Comparison of ENCODE assay signal across 10 cellular contexts in genomic region chr2:33477473-33478468, GRCh38. TPM values are rescaled to one million over a fixed set of nuclear protein-coding genes. Genes with fewer than 3 reads are reported as not detected.
DNase-seq lines count a peak whose midpoint lies in the region; ATAC-seq, FAIRE-seq and TF ChIP-seq lines count a peak whose summit lies in the region.
"Had no signal": no experiment of that assay in that cellular context is flagged by ENCODE, and none has a peak within 500 bp of the region (broad histone marks: within the 10 kb centered on the region; RNA-seq: fewer than 3 reads in every experiment).

No MANE protein-coding gene starts in this region.

- H2AFZ ChIP-seq in MM.1S (ENCODE audit: low read length), result peak overlapping the region; percentile 48

- H3K36me3 ChIP-seq in MM.1S (replicated peaks; ENCODE audit: insufficient read depth, low read length) (no peaks in the 10 kb centered on the region), body of pancreas (replicated peaks in 1 of 2; ENCODE audit: insufficient read depth in 1 of 2, low read depth in 2 of 2) (no peaks in the 10 kb centered on the region), mucosa of descending colon (ENCODE audit: low read depth) (no peaks in the 10 kb centered on the region)

- no peaks in the 10 kb centered on the region for H3K9me3 ChIP-seq in MM.1S (replicated peaks; ENCODE audit: insufficient read depth, low read length)
- no peaks in the 10 kb centered on the region for H3K9me3 ChIP-seq in body of pancreas
- no peaks in the 10 kb centered on the region for H3K9me3 ChIP-seq in mucosa of descending colon

- peak in 2 of 3 donors; percentile 49 to 53 for TF ChIP-seq POLR2A in body of pancreas (IDR thresholded peaks at IDR 0.05)
- TF ChIP-seq POLR2A in H54 (IDR thresholded peaks at IDR 0.05; ENCODE audit: low read depth, low read length), result no peak

- no peak for DNase-seq in GM12864 (ENCODE audit: low read depth)
- DNase-seq in MM.1S, result peak; percentile 81
- peak; percentile 41 to 62 (median 48) for DNase-seq in body of pancreas
- peak in 1 of 3 donors; percentile 43 for DNase-seq in mucosa of descending colon
- no peak for DNase-seq in H54 (ENCODE audit: insufficient read length, low spot score)
- no peak for DNase-seq in GF-D8 (lab: John Stamatoyannopoulos, UW)
- DNase-seq in AG08395 (ENCODE audit: low spot score), result no peak

- H3K27me3 ChIP-seq in MM.1S (replicated peaks; ENCODE audit: insufficient read depth, low read length) (no peaks in the 10 kb centered on the region), body of pancreas (no peaks in the 10 kb centered on the region)

- no peaks in the 10 kb centered on the region for H4K20me1 ChIP-seq in MM.1S (ENCODE audit: insufficient read depth, low read length)

- H3K9me2 ChIP-seq in MM.1S (replicated peaks; ENCODE audit: insufficient read depth, low read length), result no peaks in the 10 kb centered on the region

- H3K4me1 ChIP-seq in MM.1S (ENCODE audit: low read length) (peaks cover 16% of the 10 kb centered on the region), body of pancreas (peaks cover 24% of the 10 kb centered on the region), mucosa of descending colon (ENCODE audit: low read depth) (peaks cover 3% of the 10 kb centered on the region)

- ATAC-seq in GM21526 (IDR thresholded peaks at IDR 0.05; ENCODE audit: low FRiP score, unreplicated experiment) (peak; percentile 37), body of pancreas (no peak), mucosa of descending colon (peak; percentile 19)

- intact Hi-C loops in body of pancreas (cut with DNase I), result no loop called here
- intact Hi-C loops in mucosa of descending colon (cut with DNase I, micrococcal nuclease), result no loop called here

- H3K9ac ChIP-seq in MM.1S (ENCODE audit: low read length), result peak overlapping the region; percentile 100

- H3K4me3 ChIP-seq in GM12864 (ENCODE audit: low read depth, low read length), result peak overlapping the region; percentile 81
- peak overlapping the region; percentile 96 for H3K4me3 ChIP-seq in MM.1S (ENCODE audit: low read length)
- no peak overlapping the region for H3K4me3 ChIP-seq in body of pancreas
- no peak overlapping the region for H3K4me3 ChIP-seq in mucosa of descending colon

- peaks cover 44% of the 10 kb centered on the region for H3F3A ChIP-seq in MM.1S (ENCODE audit: insufficient read depth, low read length)

- peak overlapping the region; percentile 97 for H3K4me2 ChIP-seq in MM.1S (ENCODE audit: low read depth, low read length)

- H3K79me2 ChIP-seq in MM.1S (ENCODE audit: low read length), result peaks cover 57% of the 10 kb centered on the region

- TF ChIP-seq CTCF in GM12864 (IDR thresholded peaks at IDR 0.05; ENCODE audit: low read depth, low read length, missing control alignments) (no peak), MM.1S (IDR thresholded peaks at IDR 0.05; ENCODE audit: low read length) (no peak), body of pancreas (IDR thresholded peaks at IDR 0.05) (no peak), mucosa of descending colon (IDR thresholded peaks at IDR 0.05) (no peak)

- no peak for FAIRE-seq in H54 (lab: Jason Lieb, UNC)
- FAIRE-seq: islet of Langerhans had no signal

- H3K27ac ChIP-seq in MM.1S (ENCODE audit: low read length) (peak overlapping the region; percentile 91), body of pancreas (peak overlapping the region; percentile 4 to 95 (median 92))

- WGBS in body of pancreas, 2 donors, result 54 to 59% methylated on average over 20 of the region's 20 CpGs

RNA-seq across cellular contexts. Expression of gene RASGRP3, which starts 1.3 kb away (rescaled TPM):
- total RNA-seq in body of pancreas, result 10 to 100 TPM in 1 of 2 donors, 1 to 10 TPM in 1; 3.9 to 22.1 TPM
- 1 to 10 TPM; 3.8 to 6.1 (median 5.4) TPM for total RNA-seq in mucosa of descending colon
- total RNA-seq: NCI-H460 had no signal

Comparison
In these comparisons a context has a peak if more than half of its experiments do, and no peak if none do; other contexts are left out.
1. DNase-seq: peak in MM.1S (single experiment) and body of pancreas (4 of 4); none in GM12864 (single experiment), H54 (single experiment), GF-D8 (single experiment) and AG08395 (single experiment).
2. H3K4me3 ChIP-seq: peak in GM12864 (single experiment) and MM.1S (single experiment); none in body of pancreas (0 of 2) and mucosa of descending colon (single experiment).